In genomic region chr14:64873506-64874220, GRCh38 we compare ENCODE assay signal across 18 cellular contexts. TPM values are rescaled to one million over a fixed set of nuclear protein-coding genes. Genes with fewer than 3 reads are reported as not detected.
DNase-seq lines count a peak whose midpoint lies in the region; ATAC-seq, FAIRE-seq and TF ChIP-seq lines count a peak whose summit lies in the region.
"Had no signal": no experiment of that assay in that cellular context is flagged by ENCODE, and none has a peak within 500 bp of the region (broad histone marks: within the 10 kb centered on the region; RNA-seq: fewer than 3 reads in every experiment).

No MANE protein-coding gene starts in this region.

- peak; percentile 97 for FAIRE-seq in HTR-8/SVneo (lab: Jason Lieb, UNC)
- FAIRE-seq: A549, D721Med had no signal

- peak; percentile 74 to 90 (median 82) for ATAC-seq in psoas muscle
- ATAC-seq in activated CD4-positive, alpha-beta T cell treated with anti-CD3 and anti-CD28 coated beads for 36 hours, result no peak
- no peak for ATAC-seq in foreskin keratinocyte
- ATAC-seq: A549 had no signal

- no peaks in the 10 kb centered on the region for H3K36me3 Mint-ChIP-seq in activated CD4-positive, alpha-beta T cell treated with anti-CD3 and anti-CD28 coated beads for 36 hours (ENCODE audit: low read depth)

- no peak overlapping the region for H3K27ac Mint-ChIP-seq in activated CD4-positive, alpha-beta T cell treated with anti-CD3 and anti-CD28 coated beads for 36 hours

- TF ChIP-seq CTCF in choroid plexus epithelial cell (conservative IDR thresholded peaks at IDR 0.05; ENCODE audit: low read depth, low read length), result no peak
- TF ChIP-seq CTCF in psoas muscle (IDR thresholded peaks at IDR 0.05), result no peak
- TF ChIP-seq CTCF in foreskin keratinocyte (conservative IDR thresholded peaks at IDR 0.05), result no peak

- peak overlapping the region; percentile 98 for H3K27ac ChIP-seq in psoas muscle
- H3K27ac ChIP-seq in foreskin keratinocyte, result no peak overlapping the region
- H3K27ac ChIP-seq: A549, SK-N-MC had no signal

- peaks cover 70% of the 10 kb centered on the region for H3K4me1 ChIP-seq in psoas muscle
- no peaks in the 10 kb centered on the region for H3K4me1 ChIP-seq in foreskin keratinocyte

- H3K4me1 Mint-ChIP-seq in activated CD4-positive, alpha-beta T cell treated with anti-CD3 and anti-CD28 coated beads for 36 hours, result no peaks in the 10 kb centered on the region

- no peak overlapping the region for H3K4me3 ChIP-seq in choroid plexus epithelial cell (ENCODE audit: low read depth, low read length)
- H3K4me3 ChIP-seq in psoas muscle, result peak overlapping the region; percentile 17
- H3K4me3 ChIP-seq: A549, SK-N-MC had no signal

- intact Hi-C loops in psoas muscle (cut with DNase I), result no loop called here
- intact Hi-C loops in activated CD4-positive, alpha-beta T cell treated with anti-CD3 and anti-CD28 coated beads for 36 hours (cut with DNase I, micrococcal nuclease), result no loop called here

- no peaks in the 10 kb centered on the region for H3K9me3 ChIP-seq in psoas muscle
- H3K9me3 ChIP-seq: A549 had no signal

- no peaks in the 10 kb centered on the region for H3K27me3 ChIP-seq in psoas muscle (ENCODE audit: insufficient read depth in 3 of 3, low read length in 2 of 3)
- H3K27me3 ChIP-seq in foreskin keratinocyte, result peaks cover 65% of the 10 kb centered on the region

- POLR2A ChIA-PET in activated CD4-positive, alpha-beta T cell treated with anti-CD3 and anti-CD28 coated beads for 36 hours (lab: Charles Lee), result no interaction called here

- DNase-seq in EH (ENCODE audit: low read depth) (peak; percentile 64), HTR-8/SVneo (ENCODE audit: insufficient read length, low spot score) (no peak), choroid plexus epithelial cell (ENCODE audit: low read depth) (peak; percentile 28), psoas muscle (no peak), iPS-NIHi11 (ENCODE audit: low spot score) (no peak), foreskin keratinocyte (no peak), NCI-H2081 treated with DMSO at 0.1 percent for 48 hours (lab: John Stamatoyannopoulos, UW) (no peak)
- DNase-seq in activated CD4-positive, alpha-beta T cell treated with anti-CD3 and anti-CD28 coated beads for 36 hours, result no peak
- DNase-seq: C1 segment of cervical spinal cord, H7, KBM-7, NCI-H1105, NCI-H774, OCI-M1, SHP77 had no signal

- peaks cover 0 to 30% of the 10 kb centered on the region in 2 donors for H3K36me3 ChIP-seq in psoas muscle (ENCODE audit: insufficient read depth in 1 of 2, low read depth in 1 of 2)

- CTCF ChIA-PET in activated CD4-positive, alpha-beta T cell treated with anti-CD3 and anti-CD28 coated beads for 36 hours (lab: Charles Lee), result interaction anchor here (1.6 kb wide), 1 partner anchor 51 kb away, joined by 6 read pairs; no protein-coding TSS in a partner anchor

- peaks cover 3% of the 10 kb centered on the region for H3K9me3 Mint-ChIP-seq in activated CD4-positive, alpha-beta T cell treated with anti-CD3 and anti-CD28 coated beads for 36 hours (ENCODE audit: low read depth)

- no peak overlapping the region for H3K4me3 Mint-ChIP-seq in activated CD4-positive, alpha-beta T cell treated with anti-CD3 and anti-CD28 coated beads for 36 hours

- H3K27me3 Mint-ChIP-seq in activated CD4-positive, alpha-beta T cell treated with anti-CD3 and anti-CD28 coated beads for 36 hours, result peaks cover 24% of the 10 kb centered on the region

- WGBS in psoas muscle, 3 donors, result 34 to 55% (median 34%) methylated on average over 3 of the region's 3 CpGs

RNA-seq across cellular contexts. Expression of gene SPTB, which starts 6.0 kb away (rescaled TPM):
- 100 to 1,000 TPM; 374 to 540 (median 492) TPM for total RNA-seq in psoas muscle
- polyA plus RNA-seq in psoas muscle, result 100 to 1,000 TPM in 2 of 3 donors, 10 to 100 TPM in 1; 43.4 to 213 (median 153) TPM
- total RNA-seq in activated CD4-positive, alpha-beta T cell treated with anti-CD3 and anti-CD28 coated beads for 36 hours, result under 1 TPM; 0.32 to 0.60 TPM
- total RNA-seq in foreskin keratinocyte, result 0.28 and 0.58 TPM in 2 replicates
- 0.09 and 0.16 TPM in 2 replicates for polyA plus RNA-seq in foreskin keratinocyte

RNA-seq across cellular contexts. Expression of gene CHURC1, which starts 40.6 kb away (rescaled TPM):
- 100 to 1,000 TPM in 2 of 4 donors, 10 to 100 TPM in 2; 77.9 to 112 (median 94.1) TPM for total RNA-seq in psoas muscle
- polyA plus RNA-seq in psoas muscle, result 10 to 100 TPM; 31.4 to 67.7 (median 53.4) TPM
- total RNA-seq in activated CD4-positive, alpha-beta T cell treated with anti-CD3 and anti-CD28 coated beads for 36 hours, result 10 to 100 TPM; 37.6 to 66.1 TPM
- 43.6 and 55.5 TPM in 2 replicates for total RNA-seq in foreskin keratinocyte
- 35.9 and 69.3 TPM in 2 replicates for polyA plus RNA-seq in foreskin keratinocyte

Comparison
In these comparisons a context has a peak if more than half of its experiments do, and no peak if none do; other contexts are left out.
1. DNase-seq: peak in EH (single experiment) and choroid plexus epithelial cell (single experiment); none in HTR-8/SVneo (single experiment), psoas muscle (0 of 2), activated CD4-positive, alpha-beta T cell treated with anti-CD3 and anti-CD28 coated beads for 36 hours (single experiment), iPS-NIHi11 (single experiment), foreskin keratinocyte (0 of 2) and NCI-H2081 treated with DMSO at 0.1 percent for 48 hours (single experiment).
2. ATAC-seq: peak in psoas muscle (4 of 4); none in activated CD4-positive, alpha-beta T cell treated with anti-CD3 and anti-CD28 coated beads for 36 hours (single experiment) and foreskin keratinocyte (single experiment).
3. RNA of gene SPTB, which starts 6.0 kb away (total RNA-seq): 374 to 540 TPM in psoas muscle; 0.32 to 0.60 TPM in activated CD4-positive, alpha-beta T cell treated with anti-CD3 and anti-CD28 coated beads for 36 hours and 0.28 to 0.58 TPM in foreskin keratinocyte; every median in the first group is over 100 times any median in the second.